In genomic region chr17:44348234-44348987, GRCh38 we compare ENCODE assay signal across 8 cellular contexts. TPM values are rescaled to one million over a fixed set of nuclear protein-coding genes. Genes with fewer than 3 reads are reported as not detected.
DNase-seq lines count a peak whose midpoint lies in the region; TF ChIP-seq lines count a peak whose summit lies in the region.

No MANE protein-coding gene starts in this region.

- peaks cover 15% of the 10 kb centered on the region; the same call in 1 of the 2 replicates for H3K79me2 ChIP-seq in GM23248 (ENCODE audit: insufficient read depth)

- H3K4me2 ChIP-seq in GM23248 (ENCODE audit: unreplicated experiment), result no peak overlapping the region

- 84 to 85% methylated on average over 9 of the region's 9 CpGs for WGBS in GM23248 (ENCODE audit: low coverage in 1 of 2, low lambda C conversion rate in 2 of 2, missing lambda C conversion rate in 2 of 2), 2 experiments

- H4K20me1 ChIP-seq in GM23248 (ENCODE audit: insufficient read depth), result no peaks in the 10 kb centered on the region

- H3K4me1 ChIP-seq in GM23248 (ENCODE audit: insufficient read depth), result peaks cover 3% of the 10 kb centered on the region; the same call in 1 of the 2 replicates

- H3K27me3 ChIP-seq in GM23248 (replicated peaks; ENCODE audit: insufficient read depth), result no peaks in the 10 kb centered on the region

- DNase-seq in GM12865 (ENCODE audit: low read depth) (peak; percentile 94), GM23248 (peak; percentile 84), NB4 (ENCODE audit: low read depth) (peak; percentile 91), foreskin fibroblast (peak; percentile 69 to 79), COLO829 (ENCODE audit: low spot score) (no peak), T-helper 2 cell (no peak)
- DNase-seq in activated CD4-positive, alpha-beta T cell treated with anti-CD3 and anti-CD28 coated beads for 48 hours, result no peak
- no peak for DNase-seq in activated CD4-positive, alpha-beta T cell treated with anti-CD3 and anti-CD28 coated beads, Interleukin-2, amount 50 U/mL, for 48 hours

- H2AFZ ChIP-seq in GM23248, result no peak overlapping the region

- peak overlapping the region; percentile 33; the same call in 1 of the 2 replicates for H3K27ac ChIP-seq in GM23248

- TF ChIP-seq POLR2A in NB4 (IDR thresholded peaks at IDR 0.05; ENCODE audit: extremely low read depth, insufficient read length), result no peak

- no peaks in the 10 kb centered on the region for H3K9me2 ChIP-seq in GM23248 (ENCODE audit: insufficient read depth)

- in situ Hi-C loops in GM23248 (cut with MboI), result no loop called here

- no peak for TF ChIP-seq CTCF in GM12865 (IDR thresholded peaks at IDR 0.05; ENCODE audit: insufficient read depth, low read depth, low read length, missing control alignments)
- no peak for TF ChIP-seq CTCF in NB4 (IDR thresholded peaks at IDR 0.05; ENCODE audit: low read depth, low read length)
- TF ChIP-seq CTCF in foreskin fibroblast (IDR thresholded peaks at IDR 0.05; ENCODE audit: low read depth, low read length), result no peak

- no peaks in the 10 kb centered on the region for H3K9me3 ChIP-seq in GM23248 (ENCODE audit: low read depth)

- peaks cover 16% of the 10 kb centered on the region for H3F3A ChIP-seq in GM23248 (ENCODE audit: insufficient read depth)

- H3K9ac ChIP-seq in GM23248, result 0 out of 2 replicates have a peak overlapping the region, but pooled peaks have one; percentile 13

- H3K4me3 ChIP-seq in GM12865 (ENCODE audit: low read depth, low read length) (peak overlapping the region; percentile 22), GM23248 (no peak overlapping the region), NB4 (ENCODE audit: low read depth, low read length) (no peak overlapping the region), foreskin fibroblast (ENCODE audit: low read depth in 1 of 2, low read length in 2 of 2) (no peak overlapping the region)

- no peaks in the 10 kb centered on the region for H3K36me3 ChIP-seq in GM23248 (ENCODE audit: low read depth)

RNA-seq across cellular contexts. Expression of gene GRN, which starts 3.3 kb away (rescaled TPM):
- 326 and 410 TPM in 2 replicates for total RNA-seq in GM23248 (2014; rRNA removed; shearing (Covaris generic))
- polyA plus RNA-seq in GM23248 (2016; fragmentation: Nextera tagmentation; extraction: Ambion mirVana), result 440 and 446 TPM in 2 replicates

RNA-seq across cellular contexts. Expression of gene FAM171A2, which starts 15.2 kb away (rescaled TPM):
- 4.6 and 4.8 TPM in 2 replicates for total RNA-seq in GM23248 (2014; rRNA removed; shearing (Covaris generic))
- 0.25 and 0.46 TPM in 2 replicates for polyA plus RNA-seq in GM23248 (2016; fragmentation: Nextera tagmentation; extraction: Ambion mirVana)

RNA-seq across cellular contexts. Expression of gene SLC25A39, which starts 23.8 kb away (rescaled TPM):
- total RNA-seq in GM23248 (2014; rRNA removed; shearing (Covaris generic)), result 96.1 and 118 TPM in 2 replicates
- polyA plus RNA-seq in GM23248 (2016; fragmentation: Nextera tagmentation; extraction: Ambion mirVana), result 117 TPM in 2 replicates

RNA-seq across cellular contexts. Expression of gene RUNDC3A, which starts 40.0 kb away (rescaled TPM):
- total RNA-seq in GM23248 (2014; rRNA removed; shearing (Covaris generic)), result 0.11 TPM in 1 of 2 replicates, not detected in the other
- 0.24 TPM in 1 of 2 replicates, not detected in the other for polyA plus RNA-seq in GM23248 (2016; fragmentation: Nextera tagmentation; extraction: Ambion mirVana)

RNA-seq across cellular contexts. Expression of gene ITGA2B, which starts 41.0 kb away (rescaled TPM):
- not detected in 2 replicates for total RNA-seq in GM23248 (2014; rRNA removed; shearing (Covaris generic))
- polyA plus RNA-seq in GM23248 (2016; fragmentation: Nextera tagmentation; extraction: Ambion mirVana), result not detected in 2 replicates

Comparison
In these comparisons a context has a peak if more than half of its experiments do, and no peak if none do; other contexts are left out.
1. DNase-seq: peak in GM12865 (single experiment), GM23248 (single experiment), NB4 (single experiment) and foreskin fibroblast (2 of 2); none in COLO829 (single experiment), T-helper 2 cell (0 of 5), activated CD4-positive, alpha-beta T cell treated with anti-CD3 and anti-CD28 coated beads for 48 hours (single experiment) and activated CD4-positive, alpha-beta T cell treated with anti-CD3 and anti-CD28 coated beads, Interleukin-2, amount 50 U/mL, for 48 hours (0 of 2).